1 cellular context compared by ENCODE assay signal in the genomic region with DNA sequence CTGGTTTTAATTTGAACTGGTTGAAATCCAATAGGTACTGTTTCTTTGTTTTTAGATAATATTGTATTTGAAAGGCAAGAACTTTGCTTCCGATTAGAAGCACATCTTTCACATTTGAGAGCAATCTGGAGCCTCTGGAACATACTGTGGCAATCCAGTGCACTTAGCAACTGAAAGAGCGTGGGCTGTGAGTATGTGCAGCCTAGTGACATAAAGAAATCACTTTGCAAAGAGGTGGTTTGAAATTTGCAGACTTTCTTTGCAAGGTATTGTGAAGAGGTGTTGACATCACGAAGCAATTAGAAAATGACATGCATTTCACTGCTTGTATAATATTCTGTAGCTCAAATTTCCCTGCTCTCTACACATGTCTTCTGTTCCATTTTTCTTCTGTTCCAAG.
TF ChIP-seq lines count a peak whose summit lies in the region.

No MANE protein-coding gene starts in this region.

TF ChIP-seq in GM23338, 12 proteins besides CTCF, POLR2A, EP300 and RAD21 (continued from another document):
- TF ChIP-seq, protein P1, sequence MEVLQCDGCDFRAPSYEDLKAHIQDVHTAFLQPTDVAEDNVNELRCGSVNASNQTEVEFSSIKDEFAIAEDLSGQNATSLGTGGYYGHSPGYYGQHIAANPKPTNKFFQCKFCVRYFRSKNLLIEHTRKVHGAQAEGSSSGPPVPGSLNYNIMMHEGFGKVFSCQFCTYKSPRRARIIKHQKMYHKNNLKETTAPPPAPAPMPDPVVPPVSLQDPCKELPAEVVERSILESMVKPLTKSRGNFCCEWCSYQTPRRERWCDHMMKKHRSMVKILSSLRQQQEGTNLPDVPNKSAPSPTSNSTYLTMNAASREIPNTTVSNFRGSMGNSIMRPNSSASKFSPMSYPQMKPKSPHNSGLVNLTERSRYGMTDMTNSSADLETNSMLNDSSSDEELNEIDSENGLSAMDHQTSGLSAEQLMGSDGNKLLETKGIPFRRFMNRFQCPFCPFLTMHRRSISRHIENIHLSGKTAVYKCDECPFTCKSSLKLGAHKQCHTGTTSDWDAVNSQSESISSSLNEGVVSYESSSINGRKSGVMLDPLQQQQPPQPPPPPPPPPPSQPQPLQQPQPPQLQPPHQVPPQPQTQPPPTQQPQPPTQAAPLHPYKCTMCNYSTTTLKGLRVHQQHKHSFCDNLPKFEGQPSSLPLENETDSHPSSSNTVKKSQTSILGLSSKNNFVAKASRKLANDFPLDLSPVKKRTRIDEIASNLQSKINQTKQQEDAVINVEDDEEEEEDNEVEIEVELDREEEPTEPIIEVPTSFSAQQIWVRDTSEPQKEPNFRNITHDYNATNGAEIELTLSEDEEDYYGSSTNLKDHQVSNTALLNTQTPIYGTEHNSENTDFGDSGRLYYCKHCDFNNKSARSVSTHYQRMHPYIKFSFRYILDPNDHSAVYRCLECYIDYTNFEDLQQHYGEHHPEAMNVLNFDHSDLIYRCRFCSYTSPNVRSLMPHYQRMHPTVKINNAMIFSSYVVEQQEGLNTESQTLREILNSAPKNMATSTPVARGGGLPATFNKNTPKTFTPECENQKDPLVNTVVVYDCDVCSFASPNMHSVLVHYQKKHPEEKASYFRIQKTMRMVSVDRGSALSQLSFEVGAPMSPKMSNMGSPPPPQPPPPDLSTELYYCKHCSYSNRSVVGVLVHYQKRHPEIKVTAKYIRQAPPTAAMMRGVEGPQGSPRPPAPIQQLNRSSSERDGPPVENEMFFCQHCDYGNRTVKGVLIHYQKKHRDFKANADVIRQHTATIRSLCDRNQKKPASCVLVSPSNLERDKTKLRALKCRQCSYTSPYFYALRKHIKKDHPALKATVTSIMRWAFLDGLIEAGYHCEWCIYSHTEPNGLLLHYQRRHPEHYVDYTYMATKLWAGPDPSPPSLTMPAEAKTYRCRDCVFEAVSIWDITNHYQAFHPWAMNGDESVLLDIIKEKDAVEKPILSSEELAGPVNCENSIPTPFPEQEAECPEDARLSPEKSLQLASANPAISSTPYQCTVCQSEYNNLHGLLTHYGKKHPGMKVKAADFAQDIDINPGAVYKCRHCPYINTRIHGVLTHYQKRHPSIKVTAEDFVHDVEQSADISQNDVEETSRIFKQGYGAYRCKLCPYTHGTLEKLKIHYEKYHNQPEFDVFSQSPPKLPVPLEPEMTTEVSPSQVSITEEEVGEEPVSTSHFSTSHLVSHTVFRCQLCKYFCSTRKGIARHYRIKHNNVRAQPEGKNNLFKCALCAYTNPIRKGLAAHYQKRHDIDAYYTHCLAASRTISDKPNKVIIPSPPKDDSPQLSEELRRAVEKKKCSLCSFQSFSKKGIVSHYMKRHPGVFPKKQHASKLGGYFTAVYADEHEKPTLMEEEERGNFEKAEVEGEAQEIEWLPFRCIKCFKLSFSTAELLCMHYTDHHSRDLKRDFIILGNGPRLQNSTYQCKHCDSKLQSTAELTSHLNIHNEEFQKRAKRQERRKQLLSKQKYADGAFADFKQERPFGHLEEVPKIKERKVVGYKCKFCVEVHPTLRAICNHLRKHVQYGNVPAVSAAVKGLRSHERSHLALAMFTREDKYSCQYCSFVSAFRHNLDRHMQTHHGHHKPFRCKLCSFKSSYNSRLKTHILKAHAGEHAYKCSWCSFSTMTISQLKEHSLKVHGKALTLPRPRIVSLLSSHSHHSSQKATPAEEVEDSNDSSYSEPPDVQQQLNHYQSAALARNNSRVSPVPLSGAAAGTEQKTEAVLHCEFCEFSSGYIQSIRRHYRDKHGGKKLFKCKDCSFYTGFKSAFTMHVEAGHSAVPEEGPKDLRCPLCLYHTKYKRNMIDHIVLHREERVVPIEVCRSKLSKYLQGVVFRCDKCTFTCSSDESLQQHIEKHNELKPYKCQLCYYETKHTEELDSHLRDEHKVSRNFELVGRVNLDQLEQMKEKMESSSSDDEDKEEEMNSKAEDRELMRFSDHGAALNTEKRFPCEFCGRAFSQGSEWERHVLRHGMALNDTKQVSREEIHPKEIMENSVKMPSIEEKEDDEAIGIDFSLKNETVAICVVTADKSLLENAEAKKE (CRISPR knock-in tag; IDR thresholded peaks at IDR 0.05): no peak
- no peak for TF ChIP-seq CREB1 (CRISPR knock-in tag; IDR thresholded peaks at IDR 0.05; ENCODE audit: low read depth)
TF ChIP-seq in GM23338: peak in this region for 0.
